ENCODE assay signal across 1 cellular context in the genomic region with DNA sequence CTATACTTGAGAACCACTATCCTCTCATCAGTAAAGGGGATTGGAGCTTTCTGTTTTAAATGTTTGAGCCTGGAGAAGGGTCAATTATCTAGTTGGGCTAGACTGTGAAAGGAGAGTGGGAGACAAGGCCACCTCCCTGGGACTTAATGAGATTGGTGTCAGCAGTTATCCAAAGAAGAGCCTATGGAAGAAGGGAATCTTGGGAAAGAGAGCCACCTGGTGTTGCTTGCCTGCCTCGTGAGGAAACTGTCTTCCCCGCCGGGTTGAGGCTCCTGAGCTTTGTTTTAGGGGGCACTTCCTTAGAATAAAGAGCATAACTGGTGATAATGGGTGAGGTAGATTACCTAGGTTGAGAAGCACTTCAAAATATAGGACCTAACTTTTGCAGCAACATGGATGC.
TF ChIP-seq lines count a peak whose summit lies in the region.

No MANE protein-coding gene starts in this region.

TF ChIP-seq in H1, 55 proteins besides CTCF, POLR2A, EP300 and RAD21 (continued from another document):
- TF ChIP-seq EGR1 (IDR thresholded peaks at IDR 0.05; ENCODE audit: borderline replicate concordance, low read depth, low read length) (no peak), RNF2 (IDR thresholded peaks at IDR 0.05; ENCODE audit: borderline replicate concordance, low read depth, low read length, missing control alignments, poor library complexity, severe bottlenecking) (no peak), KDM1A (IDR thresholded peaks at IDR 0.05; ENCODE audit: borderline replicate concordance, low read length) (no peak)
